ENCODE assay signal across 1 cellular context in genomic region chr18:55078289-55078916, GRCh38.
TF ChIP-seq lines count a peak whose summit lies in the region.

No MANE protein-coding gene starts in this region.

TF ChIP-seq in GM23338, 12 proteins besides CTCF, POLR2A, EP300 and RAD21 (continued from another document):
- TF ChIP-seq ZNF331 (CRISPR knock-in tag; IDR thresholded peaks at IDR 0.05; ENCODE audit: low read depth), result no peak
